Comparison of ENCODE assay signal across 25 cellular contexts in genomic region chr22:21949948-21950347, GRCh38. TPM values are rescaled to one million over a fixed set of nuclear protein-coding genes. Genes with fewer than 3 reads are reported as not detected.
DNase-seq lines count a peak whose midpoint lies in the region; ATAC-seq and TF ChIP-seq lines count a peak whose summit lies in the region.
"Had no signal": no experiment of that assay in that cellular context is flagged by ENCODE, and none has a peak within 500 bp of the region (broad histone marks: within the 10 kb centered on the region; RNA-seq: fewer than 3 reads in every experiment).

No MANE protein-coding gene starts in this region.

- TF ChIP-seq CTCF in esophagus muscularis mucosa (IDR thresholded peaks at IDR 0.05) (no peak), parathyroid adenoma (IDR thresholded peaks at IDR 0.05) (no peak), uterus (IDR thresholded peaks at IDR 0.05) (no peak)

- no peak overlapping the region for H3K4me2 ChIP-seq in parathyroid adenoma (ENCODE audit: low read length)
- H3K4me2 ChIP-seq: KMS-11, SK-N-SH had no signal

- no peak overlapping the region for H3K4me3 ChIP-seq in right cardiac atrium (ENCODE audit: low read length)
- no peak overlapping the region for H3K4me3 ChIP-seq in esophagus muscularis mucosa
- no peak overlapping the region for H3K4me3 ChIP-seq in parathyroid adenoma (ENCODE audit: low read depth, low read length)
- H3K4me3 ChIP-seq in uterus = no peak overlapping the region
- H3K4me3 ChIP-seq: HAP-1, prostate gland, transverse colon had no signal

- no peak for TF ChIP-seq POLR2A in esophagus muscularis mucosa (IDR thresholded peaks at IDR 0.05; ENCODE audit: low read depth)
- TF ChIP-seq POLR2A in uterus (IDR thresholded peaks at IDR 0.05) = no peak
- no peak for TF ChIP-seq POLR2A in GM18505 (IDR thresholded peaks at IDR 0.05; ENCODE audit: borderline replicate concordance, extremely low read depth, insufficient read depth, insufficient read length)

- H3K9me3 ChIP-seq in right cardiac atrium (ENCODE audit: control insufficient read depth, low read length) (no peaks in the 10 kb centered on the region), esophagus muscularis mucosa (no peaks in the 10 kb centered on the region), parathyroid adenoma (ENCODE audit: control insufficient read depth, low read length) (no peaks in the 10 kb centered on the region), uterus (no peaks in the 10 kb centered on the region)
- H3K9me3 ChIP-seq: HAP-1, prostate gland, SK-N-SH, transverse colon had no signal

- H3K79me2 ChIP-seq in parathyroid adenoma = peaks cover 2% of the 10 kb centered on the region

- ATAC-seq in right cardiac atrium (no peak), left ventricle myocardium superior (no peak), HG02642 (IDR thresholded peaks at IDR 0.05; ENCODE audit: poor library complexity, unreplicated experiment) (no peak), GM18505 (IDR thresholded peaks at IDR 0.05; ENCODE audit: unreplicated experiment) (no peak)
- ATAC-seq: activated CD4-positive, alpha-beta T cell treated with anti-CD3 and anti-CD28 coated beads for 36 hours; activated CD8-positive, alpha-beta T cell treated with anti-CD3 and anti-CD28 coated beads, Interleukin-2, amount 10 ng/mL, durations not matched to agents 7 days and 5 days; activated naive CD4-positive, alpha-beta T cell treated with anti-CD3 and anti-CD28 coated beads, Interleukin-2, amount 50 U/mL, for 72 hours; stimulated activated naive CD8-positive, alpha-beta T cell treated with anti-CD3 and anti-CD28 coated beads, Interleukin-15, amount 100 ng/mL, for 72 hours had no signal

- H3K9ac ChIP-seq in parathyroid adenoma = no peak overlapping the region
- H3K9ac ChIP-seq: KMS-11, SK-N-SH had no signal

- no peaks in the 10 kb centered on the region for H3K27me3 ChIP-seq in right cardiac atrium (ENCODE audit: control insufficient read depth, insufficient read depth)
- H3K27me3 ChIP-seq in esophagus muscularis mucosa = no peaks in the 10 kb centered on the region
- H3K27me3 ChIP-seq in parathyroid adenoma (ENCODE audit: control insufficient read depth, insufficient read depth, low read length) = no peaks in the 10 kb centered on the region
- no peaks in the 10 kb centered on the region for H3K27me3 ChIP-seq in uterus
- H3K27me3 ChIP-seq: transverse colon had no signal

- intact Hi-C loops in right cardiac atrium (cut with DNase I) (loop anchor here in 2 of 4 donors (5.0 kb wide), 1 partner anchor 238 kb away; no protein-coding TSS in a partner anchor), left ventricle myocardium superior (cut with micrococcal nuclease) (no loop called here), esophagus muscularis mucosa (cut with DNase I) (no loop called here), uterus (cut with DNase I; ENCODE audit: low total_unique reads) (loop anchor here (5.0 kb wide), 1 partner anchor 238 kb away; no protein-coding TSS in a partner anchor)

- WGBS in right cardiac atrium = 81% methylated on average over 1 of the region's 1 CpG
- 94% methylated on average over 1 of the region's 1 CpG for WGBS in esophagus muscularis mucosa

- H3K27ac ChIP-seq in right cardiac atrium (ENCODE audit: low read length) (peak overlapping the region; percentile 37), esophagus muscularis mucosa (replicated peaks in 1 of 4) (peak overlapping the region; percentile 27 to 98 (median 74)), parathyroid adenoma (peak overlapping the region; percentile 32), uterus (peak overlapping the region; percentile 87 to 97)
- H3K27ac ChIP-seq: KMS-11, prostate gland had no signal

- H3K4me1 ChIP-seq in right cardiac atrium (ENCODE audit: control insufficient read depth, insufficient read depth, low read length) (peaks cover 15% of the 10 kb centered on the region), esophagus muscularis mucosa (peaks cover 61 to 78% (median 73%) of the 10 kb centered on the region in 4 donors), parathyroid adenoma (peaks cover 2% of the 10 kb centered on the region), uterus (peaks cover 10 to 16% of the 10 kb centered on the region in 2 donors)
- H3K4me1 ChIP-seq: prostate gland had no signal

- peaks cover 9 to 16% (median 12%) of the 10 kb centered on the region in 4 donors for H3K36me3 ChIP-seq in esophagus muscularis mucosa
- no peaks in the 10 kb centered on the region for H3K36me3 ChIP-seq in parathyroid adenoma (ENCODE audit: control insufficient read depth, insufficient read depth, low read length)
- no peaks in the 10 kb centered on the region for H3K36me3 ChIP-seq in uterus
- H3K36me3 ChIP-seq: transverse colon had no signal

- TF ChIP-seq EP300 in esophagus muscularis mucosa (IDR thresholded peaks at IDR 0.05) = no peak

- no peak for DNase-seq in right cardiac atrium
- DNase-seq in left ventricle myocardium superior = no peak
- no peak for DNase-seq in esophagus muscularis mucosa (ENCODE audit: extremely low spot score)
- DNase-seq in uterus = no peak
- DNase-seq in NCI-H1048 (lab: John Stamatoyannopoulos, UW) = no peak
- DNase-seq: activated CD4-positive, alpha-beta T cell treated with anti-CD3 and anti-CD28 coated beads for 36 hours; activated CD8-positive, alpha-beta T cell treated with anti-CD3 and anti-CD28 coated beads, Interleukin-2, amount 10 ng/mL, durations not matched to agents 7 days and 5 days; anterior cingulate cortex; central memory CD4-positive, alpha-beta T cell; endodermal cell; GDM1; islet precursor cell; NCI-H1436 treated with DMSO at 0.1 percent for 48 hours; SK-N-SH; stimulated activated CD4-positive, alpha-beta T cell treated with anti-CD3 and anti-CD28 coated beads, Interleukin-1b, Interleukin-23, amount 100 ng/mL, for 48 hours; stimulated activated CD8-positive, alpha-beta memory T cell treated with anti-CD3 and anti-CD28 coated beads, Interleukin-4, amount 100 ng/mL, for 48 hours; stimulated activated naive CD8-positive, alpha-beta T cell treated with anti-CD3 and anti-CD28 coated beads, Interleukin-15, amount 100 ng/mL, for 72 hours; transverse colon had no signal

- H2AFZ ChIP-seq in parathyroid adenoma = no peak overlapping the region

RNA-seq across cellular contexts. Expression of gene PPM1F, which starts 2.7 kb away (rescaled TPM):
- total RNA-seq in right cardiac atrium (10 to 100 TPM; 19.7 to 25.5 (median 22.0) TPM), left ventricle myocardium superior (18.5 TPM), esophagus muscularis mucosa (10 to 100 TPM; 30.3 to 88.5 (median 74.1) TPM), uterus (10 to 100 TPM; 16.2 to 67.3 (median 48.8) TPM)
- 17.5 TPM for polyA plus RNA-seq in right cardiac atrium

RNA-seq across cellular contexts. Expression of gene TOP3B, which starts 32.6 kb away (rescaled TPM):
- total RNA-seq in right cardiac atrium = 10 to 100 TPM; 12.7 to 17.8 (median 13.8) TPM
- polyA plus RNA-seq in right cardiac atrium = 11.1 TPM
- total RNA-seq in left ventricle myocardium superior = 13.1 TPM
- total RNA-seq in esophagus muscularis mucosa = 10 to 100 TPM; 12.3 to 27.5 (median 20.4) TPM
- 10 to 100 TPM in 3 of 4 donors, 1 to 10 TPM in 1; 6.2 to 36.4 (median 20.9) TPM for total RNA-seq in uterus

Comparison
In these comparisons a context has a peak if more than half of its experiments do, and no peak if none do; other contexts are left out.
1. H3K27ac ChIP-seq: peak in every context shown above with its lines; median percentile 92 in uterus; 74 in esophagus muscularis mucosa; 37 in right cardiac atrium; 32 in parathyroid adenoma.